In genomic region chr20:49346682-49347081, GRCh38 we compare ENCODE assay signal across 22 cellular contexts.
DNase-seq lines count a peak whose midpoint lies in the region; ATAC-seq, FAIRE-seq and TF ChIP-seq lines count a peak whose summit lies in the region.
"Had no signal": no experiment of that assay in that cellular context is flagged by ENCODE, and none has a peak within 500 bp of the region (broad histone marks: within the 10 kb centered on the region; RNA-seq: fewer than 3 reads in every experiment).

No MANE protein-coding gene starts in this region.

- no peak for TF ChIP-seq EP300 in K562 (IDR thresholded peaks at IDR 0.05; ENCODE audit: low read length)

- no peaks in the 10 kb centered on the region; the same call in 1 of the 2 replicates for H3K4me1 ChIP-seq in BE2C
- H3K4me1 ChIP-seq in K562 (replicated peaks in 1 of 2; ENCODE audit: control insufficient read depth in 2 of 2, insufficient read depth in 2 of 2, low read length in 2 of 2): no peaks in the 10 kb centered on the region
- H3K4me1 ChIP-seq: left lung had no signal

- peak overlapping the region; percentile 38; the same call in 1 of the 2 replicates for H3K27ac Mint-ChIP-seq in HFFc6
- H3K27ac Mint-ChIP-seq in nephron: peak overlapping the region in 2 of 3 experiments; percentile 35 to 60
- no peak overlapping the region for H3K27ac Mint-ChIP-seq in natural killer cell
- H3K27ac Mint-ChIP-seq: activated CD8-positive, alpha-beta T cell treated with anti-CD3 and anti-CD28 coated beads for 36 hours; activated naive CD8-positive, alpha-beta T cell treated with anti-CD3 and anti-CD28 coated beads, Interleukin-2, amount 10 ng/mL, durations not matched to agents 7 days and 5 days; activated T-helper 1 cell treated with anti-CD3 and anti-CD28 coated beads, Interleukin-12 subunit alpha, Interleukin-12 subunit beta, Interleukin-2, Interleukin-4 antibody, amounts not matched to agents 30 ng/mL and 10 ng/mL and 1 ng/mL, durations not matched to agents 14 hours and 24 hours and 36 hours; T-helper 17 cell had no signal

- H4K20me1 ChIP-seq in K562 (replicated peaks; ENCODE audit: control insufficient read depth, insufficient read depth, low read length): no peaks in the 10 kb centered on the region; the same call in 1 of the 2 replicates

- H3K27me3 ChIP-seq in BE2C (no peaks in the 10 kb centered on the region), K562 (ENCODE audit: control insufficient read depth in 2 of 2, insufficient read depth in 2 of 2, low read length in 2 of 2) (peaks cover 29 to 43% of the 10 kb centered on the region in 2 experiments)
- H3K27me3 ChIP-seq: esophagus muscularis mucosa, vagina had no signal

- H3K79me2 ChIP-seq in K562 (ENCODE audit: control insufficient read depth, insufficient read depth, low read length): no peaks in the 10 kb centered on the region

- POLR2A ChIA-PET in K562 (lab: Yijun Ruan, JAX): interaction anchor here (0.8 to 1.1 kb wide), 2 partner anchors 9 to 14 kb away, joined by 3 to 4 read pairs; no protein-coding TSS in a partner anchor

- no peak for TF ChIP-seq RAD21 in K562 (CRISPR knock-in tag; conservative IDR thresholded peaks at IDR 0.05 in 1 of 2, IDR thresholded peaks at IDR 0.05 in 1 of 2)

- H2AFZ ChIP-seq in K562 (ENCODE audit: low read depth, low read length): no peak overlapping the region

- no peak overlapping the region for H3K4me3 Mint-ChIP-seq in HFFc6
- H3K4me3 Mint-ChIP-seq in nephron: no peak overlapping the region
- H3K4me3 Mint-ChIP-seq in natural killer cell: no peak overlapping the region
- H3K4me3 Mint-ChIP-seq: activated CD8-positive, alpha-beta T cell treated with anti-CD3 and anti-CD28 coated beads for 36 hours; activated naive CD8-positive, alpha-beta T cell treated with anti-CD3 and anti-CD28 coated beads, Interleukin-2, amount 10 ng/mL, durations not matched to agents 7 days and 5 days; activated T-helper 1 cell treated with anti-CD3 and anti-CD28 coated beads, Interleukin-12 subunit alpha, Interleukin-12 subunit beta, Interleukin-2, Interleukin-4 antibody, amounts not matched to agents 30 ng/mL and 10 ng/mL and 1 ng/mL, durations not matched to agents 14 hours and 24 hours and 36 hours; T-helper 17 cell had no signal

- H3K9me1 ChIP-seq in K562 (ENCODE audit: control insufficient read depth, insufficient read depth, low read length): no peaks in the 10 kb centered on the region

- 3% methylated on average over 3 of the region's 3 CpGs for WGBS in K562 (ENCODE audit: insufficient coverage, low coverage, missing lambda C conversion rate)

- H3K27me3 Mint-ChIP-seq in HFFc6 (ENCODE audit: insufficient read depth) (peaks cover 3% of the 10 kb centered on the region; the same call in 1 of the 2 replicates), nephron (ENCODE audit: low read depth) (peaks cover 36% of the 10 kb centered on the region), natural killer cell (ENCODE audit: low read depth in 2 of 2) (peaks cover 16 to 20% of the 10 kb centered on the region in 2 donors)

- ATAC-seq in K562 (peak; percentile 84), natural killer cell (no peak), HG03460 (IDR thresholded peaks at IDR 0.05; ENCODE audit: unreplicated experiment) (no peak)
- ATAC-seq: activated CD8-positive, alpha-beta T cell treated with anti-CD3 and anti-CD28 coated beads for 36 hours; left lung; sciatic nerve; T-helper 17 cell had no signal

- no TSS peak for BruUV-seq in K562 (replicated peaks; lab: Mats Ljungman, UMichigan)

- intact Hi-C loops in K562 (cut with micrococcal nuclease) (no loop called here), natural killer cell (cut with micrococcal nuclease) (no loop called here)

- H3K36me3 ChIP-seq in BE2C: no peaks in the 10 kb centered on the region
- H3K36me3 ChIP-seq in K562 (ENCODE audit: control insufficient read depth, insufficient read depth, low read length): no peaks in the 10 kb centered on the region
- H3K36me3 ChIP-seq: esophagus muscularis mucosa, left lung, vagina had no signal

- 0 out of 2 replicates have a peak, but pooled peaks have one; percentile 2 for TF ChIP-seq CTCF in BE2C (IDR thresholded peaks at IDR 0.05; ENCODE audit: low read depth, low read length)
- TF ChIP-seq CTCF in HFFc6 (IDR thresholded peaks at IDR 0.05): peak; percentile 37
- peak in 1 of 3 experiments; percentile 12; a peak in 1 of 6 replicates for TF ChIP-seq CTCF in K562 (IDR thresholded peaks at IDR 0.05 in 2 of 3, conservative IDR thresholded peaks at IDR 0.05 in 1 of 3; ENCODE audit: insufficient read depth in 2 of 3, low read depth in 1 of 3, low read length in 3 of 3)
- no peak for TF ChIP-seq CTCF in nephron (IDR thresholded peaks at IDR 0.05; ENCODE audit: unreplicated experiment in 3 of 3)
- no peak for TF ChIP-seq CTCF in natural killer cell (IDR thresholded peaks at IDR 0.05)

- H3K9me3 Mint-ChIP-seq in HFFc6 (no peaks in the 10 kb centered on the region), nephron (no peaks in the 10 kb centered on the region), natural killer cell (no peaks in the 10 kb centered on the region)
- H3K9me3 Mint-ChIP-seq: activated CD8-positive, alpha-beta T cell treated with anti-CD3 and anti-CD28 coated beads for 36 hours; activated naive CD8-positive, alpha-beta T cell treated with anti-CD3 and anti-CD28 coated beads, Interleukin-2, amount 10 ng/mL, durations not matched to agents 7 days and 5 days; activated T-helper 1 cell treated with anti-CD3 and anti-CD28 coated beads, Interleukin-12 subunit alpha, Interleukin-12 subunit beta, Interleukin-2, Interleukin-4 antibody, amounts not matched to agents 30 ng/mL and 10 ng/mL and 1 ng/mL, durations not matched to agents 14 hours and 24 hours and 36 hours had no signal

- no peak overlapping the region for H3K27ac ChIP-seq in K562 (ENCODE audit: extremely low read depth, low read depth, low read length)
- H3K27ac ChIP-seq: left lung had no signal

- no peak overlapping the region for H3K9ac ChIP-seq in K562 (ENCODE audit: insufficient read depth in 1 of 2, low read depth in 2 of 2, low read length in 2 of 2)

- no peak for DNase-seq in BE2C
- no peak for DNase-seq in HFFc6
- no peak for DNase-seq in K562 (ENCODE audit: extremely low read depth in 1 of 4, low spot score in 3 of 4)
- no peak for DNase-seq in HCEC 1CT
- no peak for DNase-seq in natural killer cell
- no peak for DNase-seq in activated T-cell treated with anti-CD3 and anti-CD28 coated beads, Interleukin-2, amount 50 U/mL, for 1 hour
- DNase-seq: activated CD8-positive, alpha-beta T cell treated with anti-CD3 and anti-CD28 coated beads for 36 hours; activated naive CD8-positive, alpha-beta T cell treated with anti-CD3 and anti-CD28 coated beads, Interleukin-2, amount 10 ng/mL, durations not matched to agents 7 days and 5 days; COR-L47; GDM1; left lung; NCI-H1417 treated with DMSO at 0.1 percent for 48 hours; NCI-H226; NK-92 treated with Interleukin-12 subunit alpha and Interleukin-12 subunit beta, amount 100 ng/mL, for 24 hours; stimulated activated CD4-positive, alpha-beta T cell treated with anti-CD3 and anti-CD28 coated beads, Interleukin-1b, Interleukin-23, amount 100 ng/mL, for 48 hours; T-helper 17 cell had no signal

- H3K4me1 Mint-ChIP-seq in HFFc6 (ENCODE audit: low read depth) (peaks cover 52% of the 10 kb centered on the region), nephron (peaks cover 38% of the 10 kb centered on the region), natural killer cell (peaks cover 0 to 4% of the 10 kb centered on the region in 2 donors)

- in situ Hi-C loops in K562 (cut with MboI): loop anchor here (25.0 kb wide), 1 partner anchor 541 kb away; no protein-coding TSS in a partner anchor

- H3K9me3 ChIP-seq in BE2C (no peaks in the 10 kb centered on the region), K562 (replicated peaks; ENCODE audit: control insufficient read depth, insufficient read depth, low read depth, low read length) (no peaks in the 10 kb centered on the region)
- H3K9me3 ChIP-seq: esophagus muscularis mucosa, left lung, vagina had no signal

- no peak overlapping the region for H3K4me2 ChIP-seq in K562 (ENCODE audit: insufficient read depth, low read length)

- FAIRE-seq in K562 (lab: Jason Lieb, UNC): no peak

- CTCF ChIA-PET in K562 (lab: Yijun Ruan, JAX; ENCODE audit: low intra/inter-chr PET ratio): no interaction called here

- no peak for TF ChIP-seq POLR2A in K562 (conservative IDR thresholded peaks at IDR 0.05)

- H3K36me3 Mint-ChIP-seq in HFFc6 (ENCODE audit: low read depth) (no peaks in the 10 kb centered on the region), nephron (ENCODE audit: low read depth) (no peaks in the 10 kb centered on the region), natural killer cell (no peaks in the 10 kb centered on the region)
- H3K36me3 Mint-ChIP-seq: activated naive CD8-positive, alpha-beta T cell treated with anti-CD3 and anti-CD28 coated beads, Interleukin-2, amount 10 ng/mL, durations not matched to agents 7 days and 5 days had no signal

- H3K4me3 ChIP-seq in BE2C (ENCODE audit: low read depth, low read length) (no peak overlapping the region), K562 (no peak overlapping the region)
- H3K4me3 ChIP-seq: esophagus muscularis mucosa, left lung, vagina had no signal

TF ChIP-seq in K562, 482 proteins besides CTCF, POLR2A, EP300 and RAD21:
- TF ChIP-seq HIVEP1 (CRISPR knock-in tag; IDR thresholded peaks at IDR 0.05) (no peak), OTX1 (CRISPR knock-in tag; IDR thresholded peaks at IDR 0.05) (no peak), MTA3 (IDR thresholded peaks at IDR 0.05; ENCODE audit: borderline replicate concordance) (no peak)

Comparison
In these comparisons a context has a peak if more than half of its experiments do, and no peak if none do; other contexts are left out.
1. CTCF ChIP-seq: peak in BE2C (single experiment) and HFFc6 (single experiment); none in nephron (0 of 3) and natural killer cell (single experiment).
2. H3K27ac Mint-ChIP-seq: peak in HFFc6 (single experiment) and nephron (2 of 3); none in natural killer cell (0 of 2).